In genomic region chr10:110408943-110409342, GRCh38 we compare ENCODE assay signal across 25 cellular contexts.
DNase-seq lines count a peak whose midpoint lies in the region; ATAC-seq and TF ChIP-seq lines count a peak whose summit lies in the region.
"Had no signal": no experiment of that assay in that cellular context is flagged by ENCODE, and none has a peak within 500 bp of the region (broad histone marks: within the 10 kb centered on the region; RNA-seq: fewer than 3 reads in every experiment).

No MANE protein-coding gene starts in this region.

- H3K36me3 ChIP-seq in SU-DHL-6 (ENCODE audit: low read length) (no peaks in the 10 kb centered on the region), hepatocyte (replicated peaks; ENCODE audit: insufficient read depth, low read depth) (no peaks in the 10 kb centered on the region), transverse colon (no peaks in the 10 kb centered on the region)
- H3K36me3 ChIP-seq: cardiac muscle cell, ovary, upper lobe of right lung had no signal

- H3K4me1 ChIP-seq in hepatocyte (ENCODE audit: insufficient read depth) (peaks cover 45% of the 10 kb centered on the region), transverse colon (peaks cover 12 to 26% (median 15%) of the 10 kb centered on the region in 4 donors)

- H3K9me3 Mint-ChIP-seq in activated T-cell treated with anti-CD3 and anti-CD28 coated beads, Interleukin-2, amount 50 U/mL, for 72 hours = no peaks in the 10 kb centered on the region
- H3K9me3 Mint-ChIP-seq in stimulated activated effector memory CD8-positive, alpha-beta T cell treated with anti-CD3 and anti-CD28 coated beads, Interleukin-12 subunit alpha, Interleukin-12 subunit beta, amount 100 ng/mL, for 72 hours = no peaks in the 10 kb centered on the region
- H3K9me3 Mint-ChIP-seq: activated naive CD4-positive, alpha-beta T cell treated with anti-CD3 and anti-CD28 coated beads, Interleukin-2, amount 10 ng/mL, durations not matched to agents 7 days and 5 days; activated T-cell treated with anti-CD3 and anti-CD28 coated beads, Interleukin-2, amount 50 U/mL, for 4 hours had no signal

- no peaks in the 10 kb centered on the region for H4K20me1 ChIP-seq in SU-DHL-6 (ENCODE audit: low read depth, low read length)
- H4K20me1 ChIP-seq in hepatocyte (ENCODE audit: insufficient read depth, poor library complexity, severe bottlenecking) = no peaks in the 10 kb centered on the region

- no peak for DNase-seq in activated T-cell treated with anti-CD3 and anti-CD28 coated beads, Interleukin-2, amount 50 U/mL, for 72 hours
- DNase-seq in activated T-cell treated with anti-CD3 and anti-CD28 coated beads for 4 hours = no peak
- DNase-seq in hepatocyte (ENCODE audit: low spot score) = no peak
- no peak for DNase-seq in stimulated activated effector memory CD8-positive, alpha-beta T cell treated with anti-CD3 and anti-CD28 coated beads, Interleukin-12 subunit alpha, Interleukin-12 subunit beta, amount 100 ng/mL, for 72 hours (ENCODE audit: low spot score in 2 of 2)
- DNase-seq in kidney glomerular epithelial cell (lab: John Stamatoyannopoulos, UW) = no peak
- DNase-seq in transverse colon = no peak
- DNase-seq: 8988T; activated naive CD4-positive, alpha-beta T cell treated with anti-CD3 and anti-CD28 coated beads, Interleukin-2, amount 10 ng/mL, durations not matched to agents 7 days and 5 days; activated T-cell treated with anti-CD3 and anti-CD28 coated beads, Interleukin-2, amount 50 U/mL, for 4 hours; anterior cingulate cortex; hippocampal formation; NCI-H1092 treated with DMSO at 0.1 percent for 48 hours; NCI-H2029; NCI-H510A; ovary; right cardiac atrium; SHP77; upper lobe of right lung had no signal

- H3K27me3 ChIP-seq in SU-DHL-6 (ENCODE audit: low read length) (no peaks in the 10 kb centered on the region), hepatocyte (no peaks in the 10 kb centered on the region), transverse colon (no peaks in the 10 kb centered on the region)
- H3K27me3 ChIP-seq: cardiac muscle cell, ovary, upper lobe of right lung had no signal

- H3K79me2 ChIP-seq in SU-DHL-6 (ENCODE audit: insufficient read depth, low read length) (no peaks in the 10 kb centered on the region), hepatocyte (no peaks in the 10 kb centered on the region)

- H3K4me3 ChIP-seq in SU-DHL-6 (ENCODE audit: insufficient read depth, low read length, poor library complexity, severe bottlenecking) (no peak overlapping the region), hepatocyte (no peak overlapping the region), transverse colon (no peak overlapping the region)
- H3K4me3 ChIP-seq: cardiac muscle cell, GM23248, lung, ovary, upper lobe of right lung had no signal

- H3K27ac ChIP-seq in SU-DHL-6 (ENCODE audit: low read depth, low read length) = no peak overlapping the region; the same call in 1 of the 2 replicates
- H3K27ac ChIP-seq in hepatocyte = peak overlapping the region; percentile 92
- H3K27ac ChIP-seq in transverse colon = no peak overlapping the region
- H3K27ac ChIP-seq: cardiac muscle cell, ovary, upper lobe of right lung had no signal

- H3K4me3 Mint-ChIP-seq in activated T-cell treated with anti-CD3 and anti-CD28 coated beads, Interleukin-2, amount 50 U/mL, for 72 hours = no peak overlapping the region
- no peak overlapping the region for H3K4me3 Mint-ChIP-seq in stimulated activated effector memory CD8-positive, alpha-beta T cell treated with anti-CD3 and anti-CD28 coated beads, Interleukin-12 subunit alpha, Interleukin-12 subunit beta, amount 100 ng/mL, for 72 hours
- H3K4me3 Mint-ChIP-seq: activated naive CD4-positive, alpha-beta T cell treated with anti-CD3 and anti-CD28 coated beads, Interleukin-2, amount 10 ng/mL, durations not matched to agents 7 days and 5 days; activated T-cell treated with anti-CD3 and anti-CD28 coated beads, Interleukin-2, amount 50 U/mL, for 4 hours; B cell had no signal

- no peaks in the 10 kb centered on the region for H3K9me2 ChIP-seq in SU-DHL-6 (replicated peaks; ENCODE audit: insufficient read depth, low read length)
- H3K9me2 ChIP-seq in hepatocyte (replicated peaks; ENCODE audit: insufficient read depth) = no peaks in the 10 kb centered on the region

- no peaks in the 10 kb centered on the region for H3K9me3 ChIP-seq in SU-DHL-6 (ENCODE audit: insufficient read depth, low read length)
- no peaks in the 10 kb centered on the region for H3K9me3 ChIP-seq in hepatocyte (ENCODE audit: low read depth)
- H3K9me3 ChIP-seq in transverse colon = no peaks in the 10 kb centered on the region
- H3K9me3 ChIP-seq: ovary, upper lobe of right lung had no signal

- TF ChIP-seq CTCF in SU-DHL-6 (IDR thresholded peaks at IDR 0.05; ENCODE audit: insufficient read depth, low read length, poor library complexity, severe bottlenecking) (no peak), hepatocyte (IDR thresholded peaks at IDR 0.05; ENCODE audit: poor library complexity) (no peak), transverse colon (IDR thresholded peaks at IDR 0.05) (no peak)

- peaks cover 34% of the 10 kb centered on the region for H3F3A ChIP-seq in SU-DHL-6 (ENCODE audit: insufficient read depth)

- WGBS in hepatocyte (ENCODE audit: low lambda C conversion rate, missing lambda C conversion rate) = 90% methylated on average over 8 of the region's 8 CpGs
- WGBS in transverse colon (ENCODE audit: low coverage in 1 of 2), 2 donors = 93 to 97% methylated on average over 4 to 8 of the region's 8 CpGs

- peak overlapping the region; percentile 71 for H3K27ac Mint-ChIP-seq in activated T-cell treated with anti-CD3 and anti-CD28 coated beads, Interleukin-2, amount 50 U/mL, for 72 hours
- H3K27ac Mint-ChIP-seq in stimulated activated effector memory CD8-positive, alpha-beta T cell treated with anti-CD3 and anti-CD28 coated beads, Interleukin-12 subunit alpha, Interleukin-12 subunit beta, amount 100 ng/mL, for 72 hours = peak overlapping the region; percentile 52
- H3K27ac Mint-ChIP-seq: activated naive CD4-positive, alpha-beta T cell treated with anti-CD3 and anti-CD28 coated beads, Interleukin-2, amount 10 ng/mL, durations not matched to agents 7 days and 5 days; B cell had no signal

- no peak for ATAC-seq in activated T-cell treated with anti-CD3 and anti-CD28 coated beads, Interleukin-2, amount 50 U/mL, for 72 hours (replicated peaks in 1 of 2)
- ATAC-seq in stimulated activated effector memory CD8-positive, alpha-beta T cell treated with anti-CD3 and anti-CD28 coated beads, Interleukin-12 subunit alpha, Interleukin-12 subunit beta, amount 100 ng/mL, for 72 hours = no peak
- no peak for ATAC-seq in HG03108 (IDR thresholded peaks at IDR 0.05; ENCODE audit: unreplicated experiment)
- ATAC-seq: activated CD4-positive, CD25-positive, alpha-beta regulatory T cell treated with anti-CD3 and anti-CD28 coated beads, Interleukin-2, amount 50 U/mL, for 24 hours; activated T-cell treated with anti-CD3 and anti-CD28 coated beads, Interleukin-2, amount 50 U/mL, for 4 hours had no signal

- H3K27me3 Mint-ChIP-seq in activated T-cell treated with anti-CD3 and anti-CD28 coated beads, Interleukin-2, amount 50 U/mL, for 72 hours (ENCODE audit: low read depth) = no peaks in the 10 kb centered on the region

- intact Hi-C loops in transverse colon (cut with DNase I; ENCODE audit: low total_unique reads) = no loop called here

- H3K4me1 Mint-ChIP-seq in activated T-cell treated with anti-CD3 and anti-CD28 coated beads, Interleukin-2, amount 50 U/mL, for 72 hours (ENCODE audit: low read depth) = peaks cover 61% of the 10 kb centered on the region
- H3K4me1 Mint-ChIP-seq in stimulated activated effector memory CD8-positive, alpha-beta T cell treated with anti-CD3 and anti-CD28 coated beads, Interleukin-12 subunit alpha, Interleukin-12 subunit beta, amount 100 ng/mL, for 72 hours = peaks cover 78% of the 10 kb centered on the region

- no peak for TF ChIP-seq POLR2A in transverse colon (IDR thresholded peaks at IDR 0.05)

- H3K36me3 Mint-ChIP-seq in activated T-cell treated with anti-CD3 and anti-CD28 coated beads, Interleukin-2, amount 50 U/mL, for 72 hours (ENCODE audit: insufficient read depth in 2 of 2) = peaks cover 0 to 3% of the 10 kb centered on the region in 2 donors
- peaks cover 11% of the 10 kb centered on the region for H3K36me3 Mint-ChIP-seq in stimulated activated effector memory CD8-positive, alpha-beta T cell treated with anti-CD3 and anti-CD28 coated beads, Interleukin-12 subunit alpha, Interleukin-12 subunit beta, amount 100 ng/mL, for 72 hours
- H3K36me3 Mint-ChIP-seq: activated naive CD4-positive, alpha-beta T cell treated with anti-CD3 and anti-CD28 coated beads, Interleukin-2, amount 10 ng/mL, durations not matched to agents 7 days and 5 days had no signal

- peak overlapping the region; percentile 72 for H3K4me2 ChIP-seq in SU-DHL-6 (ENCODE audit: low read depth, low read length, poor library complexity, severe bottlenecking)
- no peak overlapping the region for H3K4me2 ChIP-seq in hepatocyte

- H2AFZ ChIP-seq in SU-DHL-6 (ENCODE audit: low read depth, low read length, severe bottlenecking) = no peak overlapping the region
- H2AFZ ChIP-seq in hepatocyte = no peak overlapping the region

- in situ Hi-C loops in transverse colon (cut with MboI; ENCODE audit: low pct_ligation_motif_present in 1 of 4, low pct_unique_long_range_greater_than_20kb in 1 of 4, low sequenced_read_pairs in 3 of 4) = no loop called here

- peak overlapping the region; percentile 54; the same call in 1 of the 2 replicates for H3K9ac ChIP-seq in SU-DHL-6 (ENCODE audit: low read length)
- H3K9ac ChIP-seq: GM23248 had no signal

- TF ChIP-seq EP300 in transverse colon (IDR thresholded peaks at IDR 0.05; ENCODE audit: low read depth) = no peak
